In genomic region chr6:33191383-33192104, GRCh38 we compare ENCODE assay signal across 1 cellular context.
A peak's percentile ranks its signal among the peaks of the same experiment; 100 is the strongest.
TF ChIP-seq lines count a peak whose summit lies in the region.

No MANE protein-coding gene starts in this region.

TF ChIP-seq in HepG2, 621 proteins besides CTCF, POLR2A, EP300 and RAD21 (continued from another document):
- TF ChIP-seq ZXDC (CRISPR knock-in tag; IDR thresholded peaks at IDR 0.05), result peak; percentile 50; the same call in 1 of the 2 replicates
- no peak for TF ChIP-seq ZNF20 (CRISPR knock-in tag; IDR thresholded peaks at IDR 0.05)
- peak; percentile 24; the same call in 1 of the 2 replicates for TF ChIP-seq HMG20A (CRISPR knock-in tag; IDR thresholded peaks at IDR 0.05; ENCODE audit: borderline replicate concordance)
- TF ChIP-seq ZNF768 (CRISPR knock-in tag; IDR thresholded peaks at IDR 0.05), result peak; percentile 23; the same call in 1 of the 2 replicates
- no peak for TF ChIP-seq ZMYM3 (CRISPR knock-in tag; IDR thresholded peaks at IDR 0.05)
- TF ChIP-seq ZNF335 (CRISPR knock-in tag; IDR thresholded peaks at IDR 0.05), result no peak
- TF ChIP-seq, protein P1, sequence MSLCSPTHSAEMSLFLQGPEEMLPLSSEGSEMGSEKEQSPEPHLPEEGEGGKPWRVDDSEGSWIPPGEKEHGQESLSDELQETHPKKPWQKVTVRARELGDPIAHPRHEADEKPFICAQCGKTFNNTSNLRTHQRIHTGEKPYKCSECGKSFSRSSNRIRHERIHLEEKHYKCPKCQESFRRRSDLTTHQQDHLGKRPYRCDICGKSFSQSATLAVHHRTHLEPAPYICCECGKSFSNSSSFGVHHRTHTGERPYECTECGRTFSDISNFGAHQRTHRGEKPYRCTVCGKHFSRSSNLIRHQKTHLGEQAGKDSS (CRISPR knock-in tag; IDR thresholded peaks at IDR 0.05; ENCODE audit: borderline replicate concordance, low read depth), result 0 out of 2 replicates have a peak, but pooled peaks have one; percentile 54
- no peak for TF ChIP-seq KAT8 (CRISPR knock-in tag; IDR thresholded peaks at IDR 0.05)
- TF ChIP-seq HDAC1 (CRISPR knock-in tag; IDR thresholded peaks at IDR 0.05), result 0 out of 2 replicates have a peak, but pooled peaks have one; percentile 22
